Comparison of ENCODE assay signal across 23 cellular contexts in genomic region chr12:109705291-109705690, GRCh38. TPM values are rescaled to one million over a fixed set of nuclear protein-coding genes. Genes with fewer than 3 reads are reported as not detected.
A peak's percentile ranks its signal among the peaks of the same experiment; 100 is the strongest.
DNase-seq lines count a peak whose midpoint lies in the region; ATAC-seq and TF ChIP-seq lines count a peak whose summit lies in the region.
"Had no signal": no experiment of that assay in that cellular context is flagged by ENCODE, and none has a peak within 500 bp of the region (broad histone marks: within the 10 kb centered on the region; RNA-seq: fewer than 3 reads in every experiment).

No MANE protein-coding gene starts in this region.

- no peak overlapping the region for H3K27ac ChIP-seq in HEK293 (ENCODE audit: extremely low read depth, low read depth, low read length)
- H3K27ac ChIP-seq in foreskin keratinocyte = no peak overlapping the region
- no peak overlapping the region for H3K27ac ChIP-seq in osteoblast (ENCODE audit: low read depth, low read length)
- H3K27ac ChIP-seq in RWPE1 = no peak overlapping the region
- H3K27ac ChIP-seq: 22Rv1, A549, BLaER1 had no signal

- TF ChIP-seq CTCF in HEK293 (tag by site-specific recombination; IDR thresholded peaks at IDR 0.05) (no peak), foreskin keratinocyte (conservative IDR thresholded peaks at IDR 0.05) (no peak), osteoblast (IDR thresholded peaks at IDR 0.05; ENCODE audit: extremely low read depth, low read depth, low read length) (no peak), RWPE1 (conservative IDR thresholded peaks at IDR 0.05; ENCODE audit: low read depth) (no peak)

- CTCF ChIA-PET in HEK293 (lab: Yijun Ruan, JAX) (no interaction called here), RWPE1 (lab: Yijun Ruan, JAX) (no interaction called here)

- peak; percentile 18 for ATAC-seq in foreskin keratinocyte
- ATAC-seq: A549, GM12878 had no signal

- H3K9me3 ChIP-seq in HEK293 (ENCODE audit: control insufficient read depth, insufficient read depth, low read depth, low read length) (no peaks in the 10 kb centered on the region), osteoblast (ENCODE audit: low read depth, low read length) (no peaks in the 10 kb centered on the region)
- H3K9me3 ChIP-seq: A549, BE2C, BLaER1 had no signal

- no peaks in the 10 kb centered on the region for H3K36me3 ChIP-seq in HEK293 (ENCODE audit: control insufficient read depth in 2 of 2, insufficient read depth in 1 of 2, low read length in 2 of 2)
- H3K36me3 ChIP-seq in osteoblast (ENCODE audit: insufficient read depth, low read length) = no peaks in the 10 kb centered on the region
- H3K36me3 ChIP-seq: BE2C, BLaER1 had no signal

- H2AFZ ChIP-seq in osteoblast (ENCODE audit: low read length) = no peak overlapping the region

- H3K4me3 ChIP-seq in HEK293 (ENCODE audit: low read depth, low read length) (no peak overlapping the region), osteoblast (ENCODE audit: insufficient read depth, low read length) (no peak overlapping the region)
- H3K4me3 ChIP-seq: A549, BLaER1, GM12878 had no signal

- H3K79me2 ChIP-seq in osteoblast (ENCODE audit: insufficient read depth, low read length) = no peaks in the 10 kb centered on the region

- H3K27me3 ChIP-seq in foreskin keratinocyte (peaks cover 2% of the 10 kb centered on the region), osteoblast (ENCODE audit: insufficient read depth, low read length) (peaks cover 7% of the 10 kb centered on the region)
- H3K27me3 ChIP-seq: BE2C had no signal

- H4K20me1 ChIP-seq in osteoblast (ENCODE audit: insufficient read depth, low read length) = no peaks in the 10 kb centered on the region
- H4K20me1 ChIP-seq: BLaER1 had no signal

- no peak overlapping the region for H3K4me2 ChIP-seq in osteoblast (ENCODE audit: insufficient read depth, low read length)
- H3K4me2 ChIP-seq: A549, BLaER1 had no signal

- peaks cover 3% of the 10 kb centered on the region; the same call in 1 of the 2 replicates for H3K4me1 ChIP-seq in HEK293 (ENCODE audit: control insufficient read depth, insufficient read depth, low read length)
- no peaks in the 10 kb centered on the region for H3K4me1 ChIP-seq in foreskin keratinocyte
- H3K4me1 ChIP-seq in osteoblast (ENCODE audit: insufficient read depth, low read length) = no peaks in the 10 kb centered on the region

- DNase-seq in foreskin keratinocyte (no peak), osteoblast (ENCODE audit: insufficient read length, low spot score, missing footprints) (peak; percentile 5), iPS-NIHi7 (ENCODE audit: extremely low spot score) (no peak), RWPE1 (ENCODE audit: low spot score) (no peak)
- DNase-seq: BE2C; C1 segment of cervical spinal cord; CD4-positive, alpha-beta memory T cell; CD4-positive, CD25-positive, alpha-beta regulatory T cell; CD8-positive, alpha-beta memory T cell; COR-L47; DMS 273 treated with DMSO at 0.1 percent for 48 hours; DMS153; DMS53; DMS79; DND-41; EL; GDM1 had no signal

- POLR2A ChIA-PET in HEK293 (lab: Yijun Ruan, JAX) (no interaction called here), RWPE1 (lab: Yijun Ruan, JAX; ENCODE audit: low non-redundant PET) (no interaction called here)

TF ChIP-seq in HEK293, 187 proteins besides CTCF, POLR2A, EP300 and RAD21:
- no peak for TF ChIP-seq WT1 (tag by site-specific recombination; IDR thresholded peaks at IDR 0.05)
- TF ChIP-seq SCRT1 (tag by site-specific recombination; IDR thresholded peaks at IDR 0.05; ENCODE audit: borderline replicate concordance) = peak; percentile 97
- TF ChIP-seq ZNF221 (tag by site-specific recombination; IDR thresholded peaks at IDR 0.05; ENCODE audit: borderline replicate concordance) = no peak
- no peak for TF ChIP-seq KLF17 (tag by site-specific recombination; IDR thresholded peaks at IDR 0.05)
- TF ChIP-seq SCRT2 (tag by site-specific recombination; IDR thresholded peaks at IDR 0.05) = peak; percentile 94
- TF ChIP-seq ZNF174 (tag by site-specific recombination; IDR thresholded peaks at IDR 0.05) = no peak
- TF ChIP-seq ZNF398 (tag by site-specific recombination; IDR thresholded peaks at IDR 0.05) = no peak

RNA-seq across cellular contexts. Expression of gene FAM222A, which starts 8.3 kb away (rescaled TPM):
- total RNA-seq in foreskin keratinocyte = 0.31 and 0.53 TPM in 2 replicates
- polyA plus RNA-seq in foreskin keratinocyte = 0.37 and 0.39 TPM in 2 replicates
- 0.29 and 0.36 TPM in 2 replicates for total RNA-seq in osteoblast
- polyA plus RNA-seq: CD14-positive monocyte had no signal
